30 cellular contexts compared by ENCODE assay signal in genomic region chr2:121796239-121796638, GRCh38. TPM values are rescaled to one million over a fixed set of nuclear protein-coding genes. Genes with fewer than 3 reads are reported as not detected.
DNase-seq lines count a peak whose midpoint lies in the region; ATAC-seq, FAIRE-seq and TF ChIP-seq lines count a peak whose summit lies in the region.
"Had no signal": no experiment of that assay in that cellular context is flagged by ENCODE, and none has a peak within 500 bp of the region (broad histone marks: within the 10 kb centered on the region; RNA-seq: fewer than 3 reads in every experiment).

No MANE protein-coding gene starts in this region.

- DNase-seq in DMS53 (lab: John Stamatoyannopoulos, UW), result peak; percentile 35
- DNase-seq in DMS53 treated with DMSO at 0.1 percent for 48 hours (lab: John Stamatoyannopoulos, UW; ENCODE audit: unreplicated experiment), result no peak
- DNase-seq in H54 (ENCODE audit: insufficient read length, low spot score), result no peak
- DNase-seq in activated T-helper 1 cell treated with anti-CD3 and anti-CD28 coated beads, Interleukin-12 subunit alpha, Interleukin-12 subunit beta, Interleukin-2, Interleukin-4 antibody, amounts not matched to agents 30 ng/mL and 10 ng/mL and 1 ng/mL, durations not matched to agents 14 hours and 24 hours and 36 hours (ENCODE audit: low spot score), result no peak
- DNase-seq in erythroblast (lab: John Stamatoyannopoulos, UW), result no peak
- no peak for DNase-seq in neuronal stem cell (ENCODE audit: low spot score)
- DNase-seq: activated CD4-positive, alpha-beta T cell treated with anti-CD3 and anti-CD28 coated beads, Interleukin-2, amount 50 U/mL, for 1 hour; activated CD8-positive, alpha-beta memory T cell treated with anti-CD3 and anti-CD28 coated beads, Interleukin-2, amount 50 U/mL, for 4 hours; activated effector memory CD4-positive, alpha-beta T cell treated with anti-CD3 and anti-CD28 coated beads, Interleukin-2, amount 50 U/mL, for 16 hours; activated naive CD8-positive, alpha-beta T cell treated with anti-CD3 and anti-CD28 coated beads, Interleukin-2, amount 50 U/mL, for 24 hours; BE2C; body of pancreas; effector memory CD4-positive, alpha-beta T cell; gastrocnemius medialis; H7; hypothalamus; Karpas-422; NCI-H1930; NCI-H345; NK-92 treated with Interleukin-12 subunit alpha and Interleukin-12 subunit beta, amount 100 ng/mL, for 24 hours; nucleus accumbens; stimulated activated CD4-positive, alpha-beta T cell treated with anti-CD3 and anti-CD28 coated beads, Interleukin-12 subunit alpha, Interleukin-12 subunit beta, amount 100 ng/mL, for 4 hours; trophoblast cell had no signal

- no peak overlapping the region for H3K9ac ChIP-seq in neuronal stem cell (ENCODE audit: low read depth, low read length, poor library complexity)

- H3K4me2 ChIP-seq in neuronal stem cell (ENCODE audit: insufficient read depth, low read length, poor library complexity, severe bottlenecking), result no peak overlapping the region

- H3K36me3 Mint-ChIP-seq in activated T-helper 1 cell treated with anti-CD3 and anti-CD28 coated beads, Interleukin-12 subunit alpha, Interleukin-12 subunit beta, Interleukin-2, Interleukin-4 antibody, amounts not matched to agents 30 ng/mL and 10 ng/mL and 1 ng/mL, durations not matched to agents 14 hours and 24 hours and 36 hours (ENCODE audit: low read depth), result no peaks in the 10 kb centered on the region

- H3K4me3 Mint-ChIP-seq in activated T-helper 1 cell treated with anti-CD3 and anti-CD28 coated beads, Interleukin-12 subunit alpha, Interleukin-12 subunit beta, Interleukin-2, Interleukin-4 antibody, amounts not matched to agents 30 ng/mL and 10 ng/mL and 1 ng/mL, durations not matched to agents 14 hours and 24 hours and 36 hours, result no peak overlapping the region
- H3K4me3 Mint-ChIP-seq: activated naive CD8-positive, alpha-beta T cell treated with anti-CD3 and anti-CD28 coated beads, Interleukin-2, amount 50 U/mL, for 24 hours; T-helper 1 cell treated with Interleukin-12 subunit alpha and Interleukin-12 subunit beta and Interleukin-4 antibody, amounts not matched to agents 30 μg/mL and 1 μg/mL, for 36 hours had no signal

- no peak overlapping the region for H4K8ac ChIP-seq in neuronal stem cell (ENCODE audit: low read depth, low read length)

- no peaks in the 10 kb centered on the region for H3K9me3 Mint-ChIP-seq in activated T-helper 1 cell treated with anti-CD3 and anti-CD28 coated beads, Interleukin-12 subunit alpha, Interleukin-12 subunit beta, Interleukin-2, Interleukin-4 antibody, amounts not matched to agents 30 ng/mL and 10 ng/mL and 1 ng/mL, durations not matched to agents 14 hours and 24 hours and 36 hours
- H3K9me3 Mint-ChIP-seq: activated naive CD8-positive, alpha-beta T cell treated with anti-CD3 and anti-CD28 coated beads, Interleukin-2, amount 50 U/mL, for 24 hours; T-helper 1 cell treated with Interleukin-12 subunit alpha and Interleukin-12 subunit beta and Interleukin-4 antibody, amounts not matched to agents 30 μg/mL and 1 μg/mL, for 36 hours had no signal

- H3K4me1 ChIP-seq in neuronal stem cell (ENCODE audit: control insufficient read depth in 2 of 2, insufficient read depth in 1 of 2, low read depth in 1 of 2, low read length in 2 of 2), result no peaks in the 10 kb centered on the region
- H3K4me1 ChIP-seq: BE2C, body of pancreas, esophagus muscularis mucosa, gastrocnemius medialis had no signal

- H3K23ac ChIP-seq in neuronal stem cell (ENCODE audit: low read depth, low read length, poor library complexity), result no peak overlapping the region

- H3K9me3 ChIP-seq in neuronal stem cell (replicated peaks in 1 of 2; ENCODE audit: control insufficient read depth in 2 of 2, insufficient read depth in 1 of 2, low read depth in 1 of 2, low read length in 2 of 2), result no peaks in the 10 kb centered on the region
- H3K9me3 ChIP-seq: BE2C, gastrocnemius medialis had no signal

- H3K4ac ChIP-seq in neuronal stem cell (ENCODE audit: low read length), result no peak overlapping the region

- H3K27me3 ChIP-seq in neuronal stem cell (ENCODE audit: control insufficient read depth in 3 of 3, insufficient read depth in 3 of 3, low read depth in 1 of 3, low read length in 3 of 3), result no peaks in the 10 kb centered on the region
- H3K27me3 ChIP-seq: BE2C, body of pancreas, gastrocnemius medialis had no signal

- WGBS in neuronal stem cell (ENCODE audit: extremely low coverage in 2 of 2, insufficient read length in 2 of 2, insufficient replicate concordance in 1 of 2), 2 donors, result no CpG with 5 or more reads among the region's 4 CpGs

- no peak overlapping the region for H2AK5ac ChIP-seq in neuronal stem cell (ENCODE audit: low read depth, low read length)

- no peak overlapping the region for H2AFZ ChIP-seq in neuronal stem cell (ENCODE audit: low read length)

- intact Hi-C loops in activated T-helper 1 cell treated with anti-CD3 and anti-CD28 coated beads, Interleukin-12 subunit alpha, Interleukin-12 subunit beta, Interleukin-2, Interleukin-4 antibody, amounts not matched to agents 30 ng/mL and 10 ng/mL and 1 ng/mL, durations not matched to agents 14 hours and 24 hours and 36 hours (cut with micrococcal nuclease), result no loop called here

- peaks cover 2% of the 10 kb centered on the region for H3K27me3 Mint-ChIP-seq in activated T-helper 1 cell treated with anti-CD3 and anti-CD28 coated beads, Interleukin-12 subunit alpha, Interleukin-12 subunit beta, Interleukin-2, Interleukin-4 antibody, amounts not matched to agents 30 ng/mL and 10 ng/mL and 1 ng/mL, durations not matched to agents 14 hours and 24 hours and 36 hours (ENCODE audit: insufficient read depth)

- no peaks in the 10 kb centered on the region for H3K79me1 ChIP-seq in neuronal stem cell (ENCODE audit: low read depth, low read length)

- no peaks in the 10 kb centered on the region for H3K36me3 ChIP-seq in neuronal stem cell (replicated peaks in 1 of 2; ENCODE audit: control insufficient read depth in 2 of 2, insufficient read depth in 2 of 2, low read length in 2 of 2)
- H3K36me3 ChIP-seq: BE2C, esophagus muscularis mucosa, gastrocnemius medialis had no signal

- no peak overlapping the region for H3K18ac ChIP-seq in neuronal stem cell (ENCODE audit: low read length)

- H2BK12ac ChIP-seq in neuronal stem cell (ENCODE audit: low read length), result no peak overlapping the region

- H3K27ac ChIP-seq in neuronal stem cell (replicated peaks; ENCODE audit: low read length), result no peak overlapping the region
- H3K27ac ChIP-seq: 22Rv1, body of pancreas, esophagus muscularis mucosa, gastrocnemius medialis had no signal

- H2BK5ac ChIP-seq in neuronal stem cell (ENCODE audit: low read length), result no peak overlapping the region

- no peak for FAIRE-seq in H54 (lab: Jason Lieb, UNC)
- FAIRE-seq: keratinocyte, RCC 7860 had no signal

- no peak overlapping the region for H2BK15ac ChIP-seq in neuronal stem cell (ENCODE audit: low read length)

- no peak overlapping the region for H3K4me3 ChIP-seq in neuronal stem cell (ENCODE audit: low read length in 2 of 2)
- H3K4me3 ChIP-seq: body of pancreas, esophagus muscularis mucosa, gastrocnemius medialis had no signal

- H4K91ac ChIP-seq in neuronal stem cell (ENCODE audit: low read depth, low read length, poor library complexity), result no peak overlapping the region

- H3K4me1 Mint-ChIP-seq in activated T-helper 1 cell treated with anti-CD3 and anti-CD28 coated beads, Interleukin-12 subunit alpha, Interleukin-12 subunit beta, Interleukin-2, Interleukin-4 antibody, amounts not matched to agents 30 ng/mL and 10 ng/mL and 1 ng/mL, durations not matched to agents 14 hours and 24 hours and 36 hours (ENCODE audit: low read depth), result no peaks in the 10 kb centered on the region
- H3K4me1 Mint-ChIP-seq: activated naive CD8-positive, alpha-beta T cell treated with anti-CD3 and anti-CD28 coated beads, Interleukin-2, amount 50 U/mL, for 24 hours had no signal

- H3K14ac ChIP-seq in neuronal stem cell (ENCODE audit: low read length), result no peak overlapping the region

- H3K27ac Mint-ChIP-seq in activated T-helper 1 cell treated with anti-CD3 and anti-CD28 coated beads, Interleukin-12 subunit alpha, Interleukin-12 subunit beta, Interleukin-2, Interleukin-4 antibody, amounts not matched to agents 30 ng/mL and 10 ng/mL and 1 ng/mL, durations not matched to agents 14 hours and 24 hours and 36 hours, result no peak overlapping the region
- H3K27ac Mint-ChIP-seq: activated naive CD8-positive, alpha-beta T cell treated with anti-CD3 and anti-CD28 coated beads, Interleukin-2, amount 50 U/mL, for 24 hours; T-helper 1 cell treated with Interleukin-12 subunit alpha and Interleukin-12 subunit beta and Interleukin-4 antibody, amounts not matched to agents 30 μg/mL and 1 μg/mL, for 36 hours had no signal

- no peak overlapping the region for H2BK120ac ChIP-seq in neuronal stem cell (ENCODE audit: low read depth, low read length)

- ATAC-seq in GM21528 (IDR thresholded peaks at IDR 0.05; ENCODE audit: low FRiP score, unreplicated experiment), result peak; percentile 74
- peak; percentile 83 for ATAC-seq in HG03139 (IDR thresholded peaks at IDR 0.05; ENCODE audit: unreplicated experiment)
- ATAC-seq: activated naive CD8-positive, alpha-beta T cell treated with anti-CD3 and anti-CD28 coated beads, Interleukin-2, amount 50 U/mL, for 24 hours; body of pancreas; gastrocnemius medialis had no signal

- TF ChIP-seq POLR2A in H54 (IDR thresholded peaks at IDR 0.05; ENCODE audit: low read depth, low read length) (no peak), erythroblast (IDR thresholded peaks at IDR 0.05; ENCODE audit: low read length) (no peak)

RNA-seq across cellular contexts. Expression of gene TSN, which starts 40.8 kb away (rescaled TPM):
- total RNA-seq in activated T-helper 1 cell treated with anti-CD3 and anti-CD28 coated beads, Interleukin-12 subunit alpha, Interleukin-12 subunit beta, Interleukin-2, Interleukin-4 antibody, amounts not matched to agents 30 ng/mL and 10 ng/mL and 1 ng/mL, durations not matched to agents 14 hours and 24 hours and 36 hours, result 72.3 and 80.1 TPM in 2 replicates
- polyA plus RNA-seq in neuronal stem cell (2013, experiment 1 of 2), result 32.2 TPM
- 30.0 TPM for polyA plus RNA-seq in neuronal stem cell (2013, experiment 2 of 2)

RNA-seq across cellular contexts. Expression of gene NIFK, which starts 59.6 kb away (rescaled TPM):
- total RNA-seq in activated T-helper 1 cell treated with anti-CD3 and anti-CD28 coated beads, Interleukin-12 subunit alpha, Interleukin-12 subunit beta, Interleukin-2, Interleukin-4 antibody, amounts not matched to agents 30 ng/mL and 10 ng/mL and 1 ng/mL, durations not matched to agents 14 hours and 24 hours and 36 hours, result 150 TPM in 2 replicates
- polyA plus RNA-seq in neuronal stem cell (2013, experiment 1 of 2), result 71.9 TPM
- 72.4 TPM for polyA plus RNA-seq in neuronal stem cell (2013, experiment 2 of 2)
